Comparison of ENCODE assay signal across 8 cellular contexts in genomic region chr5:75668988-75669760, GRCh38. TPM values are rescaled to one million over a fixed set of nuclear protein-coding genes. Genes with fewer than 3 reads are reported as not detected.
DNase-seq lines count a peak whose midpoint lies in the region; ATAC-seq and TF ChIP-seq lines count a peak whose summit lies in the region.

No MANE protein-coding gene starts in this region.

- peak; percentile 67 for TF ChIP-seq POLR2A in erythroblast (IDR thresholded peaks at IDR 0.05; ENCODE audit: low read length)

- peaks cover 11% of the 10 kb centered on the region for H3K36me3 Mint-ChIP-seq in activated CD4-positive, alpha-beta T cell treated with anti-CD3 and anti-CD28 coated beads for 36 hours (ENCODE audit: low read depth)

- no peaks in the 10 kb centered on the region for H3K27me3 Mint-ChIP-seq in activated CD4-positive, alpha-beta T cell treated with anti-CD3 and anti-CD28 coated beads for 36 hours

- intact Hi-C loops in activated CD4-positive, alpha-beta T cell treated with anti-CD3 and anti-CD28 coated beads for 36 hours (cut with DNase I, micrococcal nuclease), result loop anchor here (1.0 to 5.0 kb wide), 9 partner anchors 48 to 617 kb away; partner anchors contain the start of genes CERT1 (in 2 of the 2), POLK (in 2 of the 2), GCNT4 (in 1 of the 2) and HMGCR (in 1 of the 2)

- peak; percentile 91 for ATAC-seq in HG02885 (IDR thresholded peaks at IDR 0.05; ENCODE audit: poor library complexity, unreplicated experiment)
- peak; percentile 97 for ATAC-seq in activated CD4-positive, alpha-beta T cell treated with anti-CD3 and anti-CD28 coated beads for 36 hours

- H3K27ac Mint-ChIP-seq in activated CD4-positive, alpha-beta T cell treated with anti-CD3 and anti-CD28 coated beads for 36 hours, result peak overlapping the region; percentile 91

- peaks cover 37% of the 10 kb centered on the region for H3K4me1 Mint-ChIP-seq in activated CD4-positive, alpha-beta T cell treated with anti-CD3 and anti-CD28 coated beads for 36 hours

- POLR2A ChIA-PET in activated CD4-positive, alpha-beta T cell treated with anti-CD3 and anti-CD28 coated beads for 36 hours (lab: Charles Lee), result interaction anchor here (0.6 to 1.3 kb wide), 4 partner anchors 48 to 621 kb away, joined by 3 to 4 read pairs (median 4); partner anchors contain the start of gene POC5

- DNase-seq in SIG-M5 treated with dmso at 0.1 percent for 504 hours (lab: John Stamatoyannopoulos, UW; ENCODE audit: unreplicated experiment), result peak; percentile 47
- DNase-seq in SIG-M5 (lab: John Stamatoyannopoulos, UW), result no peak
- DNase-seq in NCI-H1436 (lab: John Stamatoyannopoulos, UW), result peak; percentile 53
- peak; percentile 82 for DNase-seq in activated CD4-positive, alpha-beta T cell treated with anti-CD3 and anti-CD28 coated beads for 36 hours
- DNase-seq in erythroblast (lab: John Stamatoyannopoulos, UW), result peak; percentile 87 to 90
- DNase-seq in cerebellar nuclear complex (lab: John Stamatoyannopoulos, UW), result no peak

- CTCF ChIA-PET in activated CD4-positive, alpha-beta T cell treated with anti-CD3 and anti-CD28 coated beads for 36 hours (lab: Charles Lee), result interaction anchor here (0.8 to 1.2 kb wide), 5 partner anchors 9 to 432 kb away, joined by 3 to 6 read pairs (median 4); no protein-coding TSS in a partner anchor

- H3K4me3 ChIP-seq in skin epidermis, result peak overlapping the region in 2 of 7 experiments; percentile 7 to 21

- peak overlapping the region; percentile 67 for H3K4me3 Mint-ChIP-seq in activated CD4-positive, alpha-beta T cell treated with anti-CD3 and anti-CD28 coated beads for 36 hours

- no peaks in the 10 kb centered on the region for H3K9me3 Mint-ChIP-seq in activated CD4-positive, alpha-beta T cell treated with anti-CD3 and anti-CD28 coated beads for 36 hours (ENCODE audit: low read depth)

- H3K27ac ChIP-seq in skin epidermis, result peak overlapping the region in 12 of 21 experiments; percentile 18 to 85 (median 56)

RNA-seq across cellular contexts. Expression of gene POC5, which starts 48.1 kb away (rescaled TPM):
- 10 to 100 TPM; 20.2 to 20.3 TPM for total RNA-seq in activated CD4-positive, alpha-beta T cell treated with anti-CD3 and anti-CD28 coated beads for 36 hours

RNA-seq across cellular contexts. Expression of gene ANKDD1B, which starts 57.9 kb away (rescaled TPM):
- total RNA-seq in activated CD4-positive, alpha-beta T cell treated with anti-CD3 and anti-CD28 coated beads for 36 hours, result under 1 TPM in 1 of 2 experiments, not detected in 1; 0.21 TPM

Comparison
In these comparisons a context has a peak if more than half of its experiments do, and no peak if none do; other contexts are left out.
1. DNase-seq: peak in SIG-M5 treated with dmso at 0.1 percent for 504 hours (single experiment), NCI-H1436 (single experiment), activated CD4-positive, alpha-beta T cell treated with anti-CD3 and anti-CD28 coated beads for 36 hours (single experiment) and erythroblast (2 of 2); none in SIG-M5 (single experiment) and cerebellar nuclear complex (0 of 2).